In the genomic region with DNA sequence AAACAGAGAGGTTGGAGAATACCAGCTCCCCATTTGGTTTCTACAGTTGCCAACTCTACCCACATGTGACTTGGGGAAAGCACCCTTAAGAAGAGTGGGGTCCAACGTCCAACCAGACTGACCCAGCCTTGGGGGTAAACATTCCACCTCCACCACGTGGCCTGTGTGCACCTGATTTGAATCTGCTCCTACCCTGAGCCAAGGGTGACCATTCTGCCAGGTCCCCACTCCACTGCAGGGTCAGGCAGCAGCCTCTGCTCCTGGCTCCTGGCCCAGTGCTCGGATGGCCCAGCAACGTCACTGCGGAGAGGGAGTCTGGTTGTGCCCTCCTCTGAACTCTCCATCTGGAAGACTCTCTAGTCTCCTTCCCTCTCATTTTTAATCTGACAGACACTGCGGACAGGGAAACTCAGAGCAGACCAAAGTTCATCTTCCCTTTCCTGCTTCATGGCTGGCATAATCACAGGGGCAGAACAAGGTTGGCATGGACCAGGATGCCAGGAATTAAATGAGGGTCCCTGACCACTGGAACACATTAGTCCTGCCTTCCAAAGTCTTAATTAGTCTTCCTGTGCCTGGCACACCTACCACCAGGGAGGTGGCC, we compare ENCODE assay signal across 25 cellular contexts.
"Had no signal": no experiment of that assay in that cellular context is flagged by ENCODE, and none has a peak within 500 bp of the region (broad histone marks: within the 10 kb centered on the region; RNA-seq: fewer than 3 reads in every experiment).

No MANE protein-coding gene starts in this region.

- DNase-seq: activated CD4-positive, alpha-beta memory T cell treated with anti-CD3 and anti-CD28 coated beads, Interleukin-2, amount 10 ng/mL, durations not matched to agents 7 days and 5 days; activated CD4-positive, alpha-beta T cell treated with anti-CD3 and anti-CD28 coated beads for 1 hour; activated CD4-positive, alpha-beta T cell treated with anti-CD3 and anti-CD28 coated beads, Interleukin-2, amount 10 ng/mL, durations not matched to agents 7 days and 5 days; activated CD8-positive, alpha-beta memory T cell treated with anti-CD3 and anti-CD28 coated beads, Interleukin-2, amount 50 U/mL, for 48 hours; activated gamma-delta T cell treated with Interleukin-2 at 50 U/mL for 16 hours; activated T-cell treated with anti-CD3 and anti-CD28 coated beads, Interleukin-2, amount 50 U/mL, for 24 hours; foreskin fibroblast; heart right ventricle; left ventricle myocardium superior; naive thymus-derived CD8-positive, alpha-beta T cell; stimulated activated CD4-positive, alpha-beta T cell treated with anti-CD3 and anti-CD28 coated beads, Interleukin-4, amount 100 ng/mL, for 24 hours; stimulated activated naive CD8-positive, alpha-beta T cell treated with anti-CD3 and anti-CD28 coated beads, Interleukin-15, amount 100 ng/mL, for 72 hours; T-helper 2 cell; thyroid gland had no signal

- H3K36me3 ChIP-seq: cardiac muscle cell, heart right ventricle, thyroid gland, upper lobe of left lung, vagina had no signal

- H3K4me1 Mint-ChIP-seq: activated CD4-positive, alpha-beta memory T cell treated with anti-CD3 and anti-CD28 coated beads, Interleukin-2, amount 10 ng/mL, durations not matched to agents 7 days and 5 days; activated CD4-positive, alpha-beta T cell treated with anti-CD3 and anti-CD28 coated beads, Interleukin-2, amount 10 ng/mL, durations not matched to agents 7 days and 5 days; activated naive CD4-positive, alpha-beta T cell treated with anti-CD3 and anti-CD28 coated beads, Interleukin-2, amount 50 U/mL, for 24 hours; activated T-helper 17 cell treated with anti-CD3 and anti-CD28 coated beads, Interleukin-2, amount 50 U/mL, for 72 hours; naive thymus-derived CD8-positive, alpha-beta T cell; stimulated activated effector memory CD8-positive, alpha-beta T cell treated with anti-CD3 and anti-CD28 coated beads, Interleukin-12 subunit alpha, Interleukin-12 subunit beta, amount 100 ng/mL, for 72 hours; stimulated activated naive CD8-positive, alpha-beta T cell treated with anti-CD3 and anti-CD28 coated beads, Interleukin-15, amount 100 ng/mL, for 72 hours had no signal

- H3K27me3 Mint-ChIP-seq: activated CD4-positive, alpha-beta memory T cell treated with anti-CD3 and anti-CD28 coated beads, Interleukin-2, amount 10 ng/mL, durations not matched to agents 7 days and 5 days; activated CD4-positive, alpha-beta T cell treated with anti-CD3 and anti-CD28 coated beads, Interleukin-2, amount 10 ng/mL, durations not matched to agents 7 days and 5 days; activated naive CD4-positive, alpha-beta T cell treated with anti-CD3 and anti-CD28 coated beads, Interleukin-2, amount 50 U/mL, for 24 hours; activated T-cell treated with anti-CD3 and anti-CD28 coated beads, Interleukin-2, amount 50 U/mL, for 24 hours; activated T-helper 17 cell treated with anti-CD3 and anti-CD28 coated beads, Interleukin-2, amount 50 U/mL, for 72 hours; stimulated activated naive CD8-positive, alpha-beta T cell treated with anti-CD3 and anti-CD28 coated beads, Interleukin-15, amount 100 ng/mL, for 72 hours had no signal

- H3K36me3 Mint-ChIP-seq: activated naive CD4-positive, alpha-beta T cell treated with anti-CD3 and anti-CD28 coated beads, Interleukin-2, amount 50 U/mL, for 24 hours; stimulated activated effector memory CD8-positive, alpha-beta T cell treated with anti-CD3 and anti-CD28 coated beads, Interleukin-12 subunit alpha, Interleukin-12 subunit beta, amount 100 ng/mL, for 72 hours had no signal

- H3K4me3 ChIP-seq: cardiac muscle cell, heart right ventricle, skin epidermis, thyroid gland, upper lobe of left lung, vagina had no signal

- FAIRE-seq: islet of Langerhans had no signal

- H3K9me3 ChIP-seq: thyroid gland, vagina had no signal

- H3K27ac ChIP-seq: cardiac muscle cell, heart right ventricle, skin epidermis, thyroid gland, upper lobe of left lung, vagina had no signal

- ATAC-seq: activated T-helper 17 cell treated with anti-CD3 and anti-CD28 coated beads, Interleukin-2, amount 50 U/mL, for 72 hours; esophagus mucosa; left ventricle myocardium superior; naive thymus-derived CD8-positive, alpha-beta T cell; sciatic nerve; stimulated activated effector memory CD8-positive, alpha-beta T cell treated with anti-CD3 and anti-CD28 coated beads, Interleukin-12 subunit alpha, Interleukin-12 subunit beta, amount 100 ng/mL, for 72 hours; stimulated activated naive CD8-positive, alpha-beta T cell treated with anti-CD3 and anti-CD28 coated beads, Interleukin-15, amount 100 ng/mL, for 72 hours had no signal

- H3K4me1 ChIP-seq: thyroid gland, upper lobe of left lung, vagina had no signal

- H3K27ac Mint-ChIP-seq: activated CD4-positive, alpha-beta memory T cell treated with anti-CD3 and anti-CD28 coated beads, Interleukin-2, amount 10 ng/mL, durations not matched to agents 7 days and 5 days; activated CD4-positive, alpha-beta T cell treated with anti-CD3 and anti-CD28 coated beads, Interleukin-2, amount 10 ng/mL, durations not matched to agents 7 days and 5 days; activated naive CD4-positive, alpha-beta T cell treated with anti-CD3 and anti-CD28 coated beads, Interleukin-2, amount 50 U/mL, for 24 hours; activated T-cell treated with anti-CD3 and anti-CD28 coated beads, Interleukin-2, amount 50 U/mL, for 24 hours; activated T-helper 17 cell treated with anti-CD3 and anti-CD28 coated beads, Interleukin-2, amount 50 U/mL, for 72 hours; mesothelial cell of epicardium; stimulated activated effector memory CD8-positive, alpha-beta T cell treated with anti-CD3 and anti-CD28 coated beads, Interleukin-12 subunit alpha, Interleukin-12 subunit beta, amount 100 ng/mL, for 72 hours; stimulated activated naive CD8-positive, alpha-beta T cell treated with anti-CD3 and anti-CD28 coated beads, Interleukin-15, amount 100 ng/mL, for 72 hours had no signal

- H3K4me3 Mint-ChIP-seq: activated CD4-positive, alpha-beta memory T cell treated with anti-CD3 and anti-CD28 coated beads, Interleukin-2, amount 10 ng/mL, durations not matched to agents 7 days and 5 days; activated CD4-positive, alpha-beta T cell treated with anti-CD3 and anti-CD28 coated beads, Interleukin-2, amount 10 ng/mL, durations not matched to agents 7 days and 5 days; activated naive CD4-positive, alpha-beta T cell treated with anti-CD3 and anti-CD28 coated beads, Interleukin-2, amount 50 U/mL, for 24 hours; activated T-cell treated with anti-CD3 and anti-CD28 coated beads, Interleukin-2, amount 50 U/mL, for 24 hours; activated T-helper 17 cell treated with anti-CD3 and anti-CD28 coated beads, Interleukin-2, amount 50 U/mL, for 72 hours; mesothelial cell of epicardium; naive thymus-derived CD8-positive, alpha-beta T cell; stimulated activated effector memory CD8-positive, alpha-beta T cell treated with anti-CD3 and anti-CD28 coated beads, Interleukin-12 subunit alpha, Interleukin-12 subunit beta, amount 100 ng/mL, for 72 hours; stimulated activated naive CD8-positive, alpha-beta T cell treated with anti-CD3 and anti-CD28 coated beads, Interleukin-15, amount 100 ng/mL, for 72 hours had no signal

- H3K9me3 Mint-ChIP-seq: activated CD4-positive, alpha-beta memory T cell treated with anti-CD3 and anti-CD28 coated beads, Interleukin-2, amount 10 ng/mL, durations not matched to agents 7 days and 5 days; activated naive CD4-positive, alpha-beta T cell treated with anti-CD3 and anti-CD28 coated beads, Interleukin-2, amount 50 U/mL, for 24 hours; stimulated activated effector memory CD8-positive, alpha-beta T cell treated with anti-CD3 and anti-CD28 coated beads, Interleukin-12 subunit alpha, Interleukin-12 subunit beta, amount 100 ng/mL, for 72 hours had no signal

- H3K27me3 ChIP-seq: cardiac muscle cell, heart right ventricle, thyroid gland, upper lobe of left lung, vagina had no signal
